ENCODE assay signal across 14 cellular contexts in genomic region chr11:2122222-2122906, GRCh38. TPM values are rescaled to one million over a fixed set of nuclear protein-coding genes. Genes with fewer than 3 reads are reported as not detected.
DNase-seq lines count a peak whose midpoint lies in the region; ATAC-seq and TF ChIP-seq lines count a peak whose summit lies in the region.
"Had no signal": no experiment of that assay in that cellular context is flagged by ENCODE, and none has a peak within 500 bp of the region (broad histone marks: within the 10 kb centered on the region; RNA-seq: fewer than 3 reads in every experiment).

No MANE protein-coding gene starts in this region.

- no peak overlapping the region for H3K4me3 Mint-ChIP-seq in activated CD4-positive, alpha-beta T cell treated with anti-CD3 and anti-CD28 coated beads, Interleukin-2, amount 10 ng/mL, durations not matched to agents 24 days and 14 days
- no peak overlapping the region for H3K4me3 Mint-ChIP-seq in T-cell
- H3K4me3 Mint-ChIP-seq: CD8-positive, alpha-beta memory T cell had no signal

- peaks cover 0 to 5% of the 10 kb centered on the region in 2 donors for H3K27me3 ChIP-seq in body of pancreas

- TF ChIP-seq POLR2A in body of pancreas (IDR thresholded peaks at IDR 0.05): no peak

- POLR2A ChIA-PET in T-cell (lab: Charles Lee): no interaction called here

- WGBS in body of pancreas, 2 donors: 42 to 48% methylated on average over 7 to 16 of the region's 19 CpGs

- no peak overlapping the region for H3K4me3 ChIP-seq in fibroblast of the aortic adventitia (ENCODE audit: low read depth, low read length)
- no peak overlapping the region for H3K4me3 ChIP-seq in body of pancreas
- H3K4me3 ChIP-seq: psoas muscle had no signal

- DNase-seq in Daoy (ENCODE audit: low read depth) (peak; percentile 28), RPMI8226 (peak; percentile 22), fibroblast of the aortic adventitia (ENCODE audit: low read depth) (peak; percentile 20), sciatic nerve (ENCODE audit: low spot score) (no peak), T-cell (no peak), body of pancreas (no peak)
- no peak for DNase-seq in activated CD4-positive, alpha-beta T cell treated with anti-CD3 and anti-CD28 coated beads, Interleukin-2, amount 10 ng/mL, durations not matched to agents 24 days and 14 days
- DNase-seq: activated T-cell treated with anti-CD3 and anti-CD28 coated beads for 4 hours, anterior cingulate cortex had no signal

- H3K27ac Mint-ChIP-seq in activated CD4-positive, alpha-beta T cell treated with anti-CD3 and anti-CD28 coated beads, Interleukin-2, amount 10 ng/mL, durations not matched to agents 24 days and 14 days: no peak overlapping the region
- no peak overlapping the region for H3K27ac Mint-ChIP-seq in T-cell
- H3K27ac Mint-ChIP-seq: CD8-positive, alpha-beta memory T cell had no signal

- TF ChIP-seq CTCF in fibroblast of the aortic adventitia (IDR thresholded peaks at IDR 0.05; ENCODE audit: insufficient read depth, low read length): no peak
- no peak for TF ChIP-seq CTCF in body of pancreas (IDR thresholded peaks at IDR 0.05)

- H3K36me3 ChIP-seq in body of pancreas (replicated peaks in 1 of 2; ENCODE audit: insufficient read depth in 1 of 2, low read depth in 2 of 2): no peaks in the 10 kb centered on the region

- no peaks in the 10 kb centered on the region for H3K9me3 ChIP-seq in body of pancreas
- H3K9me3 ChIP-seq: psoas muscle had no signal

- H3K9me3 Mint-ChIP-seq in activated CD4-positive, alpha-beta T cell treated with anti-CD3 and anti-CD28 coated beads, Interleukin-2, amount 10 ng/mL, durations not matched to agents 24 days and 14 days: peaks cover 8% of the 10 kb centered on the region
- no peaks in the 10 kb centered on the region for H3K9me3 Mint-ChIP-seq in T-cell

- intact Hi-C loops in sciatic nerve (cut with DNase I): no loop called here
- intact Hi-C loops in activated CD4-positive, alpha-beta T cell treated with anti-CD3 and anti-CD28 coated beads, Interleukin-2, amount 10 ng/mL, durations not matched to agents 24 days and 14 days (cut with micrococcal nuclease): no loop called here
- intact Hi-C loops in body of pancreas (cut with DNase I): no loop called here

- CTCF ChIA-PET in T-cell (lab: Charles Lee): no interaction called here

- no peak overlapping the region for H3K27ac ChIP-seq in body of pancreas
- H3K27ac ChIP-seq: psoas muscle had no signal

- no peaks in the 10 kb centered on the region for H3K4me1 ChIP-seq in body of pancreas
- H3K4me1 ChIP-seq: psoas muscle had no signal

- no peaks in the 10 kb centered on the region for H3K4me1 Mint-ChIP-seq in activated CD4-positive, alpha-beta T cell treated with anti-CD3 and anti-CD28 coated beads, Interleukin-2, amount 10 ng/mL, durations not matched to agents 24 days and 14 days
- no peaks in the 10 kb centered on the region for H3K4me1 Mint-ChIP-seq in T-cell
- H3K4me1 Mint-ChIP-seq: CD8-positive, alpha-beta memory T cell had no signal

- ATAC-seq in sciatic nerve (peak; percentile 76), HG02981 (IDR thresholded peaks at IDR 0.05; ENCODE audit: unreplicated experiment) (no peak), T-cell (replicated peaks in 1 of 4) (no peak), body of pancreas (no peak)
- ATAC-seq: psoas muscle had no signal

- peaks cover 9% of the 10 kb centered on the region for H3K27me3 Mint-ChIP-seq in activated CD4-positive, alpha-beta T cell treated with anti-CD3 and anti-CD28 coated beads, Interleukin-2, amount 10 ng/mL, durations not matched to agents 24 days and 14 days
- peaks cover 22 to 30% of the 10 kb centered on the region in 2 donors for H3K27me3 Mint-ChIP-seq in T-cell

- no peaks in the 10 kb centered on the region for H3K36me3 Mint-ChIP-seq in activated CD4-positive, alpha-beta T cell treated with anti-CD3 and anti-CD28 coated beads, Interleukin-2, amount 10 ng/mL, durations not matched to agents 24 days and 14 days (ENCODE audit: low read depth)
- no peaks in the 10 kb centered on the region for H3K36me3 Mint-ChIP-seq in T-cell
- H3K36me3 Mint-ChIP-seq: CD8-positive, alpha-beta memory T cell had no signal

RNA-seq across cellular contexts. Expression of gene IGF2, which starts 16.8 kb away (rescaled TPM):
- total RNA-seq in Daoy (2014; rRNA removed; shearing (Covaris generic)): 0.29 and 0.45 TPM in 2 replicates
- total RNA-seq in fibroblast of the aortic adventitia (ENCODE audit: low replicate concordance) (3.3 and 4.2 TPM in 2 replicates), sciatic nerve (473 TPM), T-cell (under 1 TPM in 4 of 5 donors, not detected in 1; 0.30 to 0.98 (median 0.60) TPM), body of pancreas (10 to 100 TPM; 10.6 to 84.0 TPM)
- 0.45 and 1.1 TPM in 2 replicates for total RNA-seq in activated CD4-positive, alpha-beta T cell treated with anti-CD3 and anti-CD28 coated beads, Interleukin-2, amount 10 ng/mL, durations not matched to agents 24 days and 14 days
- total RNA-seq: mononuclear cell had no signal

RNA-seq across cellular contexts. Expression of gene INS, which starts 38.6 kb away (rescaled TPM):
- not detected in 2 replicates for total RNA-seq in Daoy (2014; rRNA removed; shearing (Covaris generic))
- total RNA-seq in fibroblast of the aortic adventitia (ENCODE audit: low replicate concordance): not detected in 2 replicates
- 1.5 TPM for total RNA-seq in sciatic nerve
- not detected in 2 replicates for total RNA-seq in activated CD4-positive, alpha-beta T cell treated with anti-CD3 and anti-CD28 coated beads, Interleukin-2, amount 10 ng/mL, durations not matched to agents 24 days and 14 days
- total RNA-seq in T-cell: under 1 TPM in 2 of 5 donors, not detected in 3; 0.53 to 0.82 TPM
- total RNA-seq in body of pancreas: over 10,000 TPM in 1 of 2 donors, 1,000 to 10,000 TPM in 1; 1,947 to 16,276 TPM
- total RNA-seq: CD8-positive, alpha-beta memory T cell; mononuclear cell; psoas muscle; subcutaneous adipose tissue had no signal

RNA-seq across cellular contexts. Expression of gene TH, which starts 49.3 kb away (rescaled TPM):
- total RNA-seq in Daoy (2014; rRNA removed; shearing (Covaris generic)): not detected in 2 replicates
- not detected in 2 replicates for total RNA-seq in fibroblast of the aortic adventitia (ENCODE audit: low replicate concordance)
- 0.36 TPM for total RNA-seq in sciatic nerve
- not detected in 2 replicates for total RNA-seq in activated CD4-positive, alpha-beta T cell treated with anti-CD3 and anti-CD28 coated beads, Interleukin-2, amount 10 ng/mL, durations not matched to agents 24 days and 14 days
- not detected for total RNA-seq in T-cell
- total RNA-seq in body of pancreas: under 1 TPM in 1 of 2 donors, not detected in 1; 0.66 TPM
- total RNA-seq: CD8-positive, alpha-beta memory T cell; mononuclear cell; subcutaneous adipose tissue had no signal

Comparison
In these comparisons a context has a peak if more than half of its experiments do, and no peak if none do; other contexts are left out.
1. DNase-seq: peak in Daoy (single experiment), RPMI8226 (single experiment) and fibroblast of the aortic adventitia (single experiment); none in sciatic nerve (single experiment), activated CD4-positive, alpha-beta T cell treated with anti-CD3 and anti-CD28 coated beads, Interleukin-2, amount 10 ng/mL, durations not matched to agents 24 days and 14 days (single experiment), T-cell (0 of 34) and body of pancreas (0 of 4).
2. RNA of gene INS, which starts 38.6 kb away (total RNA-seq): 1,947 to 16,276 TPM in body of pancreas; 1.5 TPM in sciatic nerve (single experiment), 0.53 to 0.82 TPM in T-cell, not detected in Daoy, not detected in fibroblast of the aortic adventitia and not detected in activated CD4-positive, alpha-beta T cell treated with anti-CD3 and anti-CD28 coated beads, Interleukin-2, amount 10 ng/mL, durations not matched to agents 24 days and 14 days; every median in the first group is over 100 times any median in the second.